11 cellular contexts compared by ENCODE assay signal in genomic region chr19:1850809-1851544, GRCh38. TPM values are rescaled to one million over a fixed set of nuclear protein-coding genes. Genes with fewer than 3 reads are reported as not detected.
DNase-seq lines count a peak whose midpoint lies in the region; ATAC-seq and TF ChIP-seq lines count a peak whose summit lies in the region.
"Had no signal": no experiment of that assay in that cellular context is flagged by ENCODE, and none has a peak within 500 bp of the region (broad histone marks: within the 10 kb centered on the region; RNA-seq: fewer than 3 reads in every experiment).

No MANE protein-coding gene starts in this region.

- DNase-seq in CD14-positive monocyte (ENCODE audit: low spot score) = no peak
- DNase-seq in activated CD8-positive, alpha-beta T cell treated with anti-CD3 and anti-CD28 coated beads, Interleukin-2, amount 10 ng/mL, durations not matched to agents 7 days and 5 days = no peak
- DNase-seq in endothelial cell (ENCODE audit: low spot score) = no peak
- DNase-seq in NCI-H1694 treated with DMSO at 0.1 percent for 48 hours (lab: John Stamatoyannopoulos, UW) = no peak
- no peak for DNase-seq in Ammon's horn (ENCODE audit: low spot score)
- DNase-seq: esophagus squamous epithelium, GDM1, NCI-H1930 had no signal

- WGBS in liver = 79% methylated on average over 23 of the region's 23 CpGs

- intact Hi-C loops in CD14-positive monocyte (cut with micrococcal nuclease) = no loop called here

- H3K27ac Mint-ChIP-seq in CD14-positive monocyte (peak overlapping the region in 4 of 7 donors; percentile 32 to 61 (median 48)), endothelial cell (ENCODE audit: unreplicated experiment) (no peak overlapping the region)
- H3K27ac Mint-ChIP-seq in activated CD8-positive, alpha-beta T cell treated with anti-CD3 and anti-CD28 coated beads, Interleukin-2, amount 10 ng/mL, durations not matched to agents 7 days and 5 days = peak overlapping the region; percentile 68

- H3K4me3 Mint-ChIP-seq in CD14-positive monocyte = peak overlapping the region in 1 of 2 donors; percentile 39
- no peak overlapping the region for H3K4me3 Mint-ChIP-seq in activated CD8-positive, alpha-beta T cell treated with anti-CD3 and anti-CD28 coated beads, Interleukin-2, amount 10 ng/mL, durations not matched to agents 7 days and 5 days
- H3K4me3 Mint-ChIP-seq in endothelial cell (ENCODE audit: unreplicated experiment) = no peak overlapping the region

- H3K9ac ChIP-seq in liver (ENCODE audit: low read depth in 1 of 2, low read length in 2 of 2) = no peak overlapping the region

- CTCF ChIA-PET in activated CD8-positive, alpha-beta T cell treated with anti-CD3 and anti-CD28 coated beads, Interleukin-2, amount 10 ng/mL, durations not matched to agents 7 days and 5 days (lab: Charles Lee) = interaction anchor here (1.0 to 2.6 kb wide), 2 partner anchors 13 kb away, joined by 4 to 15 read pairs; no protein-coding TSS in a partner anchor

- H3K9me3 ChIP-seq in liver (ENCODE audit: control insufficient read depth in 4 of 4, low read length in 3 of 4) = no peaks in the 10 kb centered on the region
- H3K9me3 ChIP-seq: esophagus squamous epithelium had no signal

- TF ChIP-seq RAD21 in liver (IDR thresholded peaks at IDR 0.05) = peak in 1 of 2 donors; percentile 41

- H3K36me3 ChIP-seq in liver (ENCODE audit: control insufficient read depth in 4 of 4, insufficient read depth in 3 of 4, low read depth in 1 of 4, low read length in 3 of 4) = peaks cover 0 to 2% (median 0%) of the 10 kb centered on the region in 4 donors

- ATAC-seq in activated CD8-positive, alpha-beta T cell treated with anti-CD3 and anti-CD28 coated beads, Interleukin-2, amount 10 ng/mL, durations not matched to agents 7 days and 5 days = no peak
- no peak for ATAC-seq in GM19455 (IDR thresholded peaks at IDR 0.05; ENCODE audit: unreplicated experiment)

- peaks cover 20 to 38% (median 27%) of the 10 kb centered on the region in 4 donors for H3K4me1 ChIP-seq in liver (ENCODE audit: control insufficient read depth in 4 of 4, insufficient read depth in 4 of 4, low read length in 3 of 4)

- POLR2A ChIA-PET in activated CD8-positive, alpha-beta T cell treated with anti-CD3 and anti-CD28 coated beads, Interleukin-2, amount 10 ng/mL, durations not matched to agents 7 days and 5 days (lab: Charles Lee) = interaction anchor here (0.8 kb wide), 1 partner anchor 25 kb away, joined by 3 read pairs; no protein-coding TSS in a partner anchor

- H3K27ac ChIP-seq in liver (ENCODE audit: low read depth in 1 of 2, low read length in 2 of 2) = no peak overlapping the region
- H3K27ac ChIP-seq: esophagus squamous epithelium had no signal

- H3K4me1 Mint-ChIP-seq in CD14-positive monocyte (peaks cover 55% of the 10 kb centered on the region), endothelial cell (ENCODE audit: unreplicated experiment) (peaks cover 12% of the 10 kb centered on the region)
- H3K4me1 Mint-ChIP-seq in activated CD8-positive, alpha-beta T cell treated with anti-CD3 and anti-CD28 coated beads, Interleukin-2, amount 10 ng/mL, durations not matched to agents 7 days and 5 days (ENCODE audit: low read depth) = peaks cover 68% of the 10 kb centered on the region

- no peaks in the 10 kb centered on the region for H3K27me3 ChIP-seq in liver (ENCODE audit: control insufficient read depth in 4 of 4, insufficient read depth in 4 of 4, low read length in 3 of 4)
- H3K27me3 ChIP-seq: esophagus squamous epithelium had no signal

- H3K27me3 Mint-ChIP-seq in CD14-positive monocyte (ENCODE audit: low read depth in 3 of 3) = peaks cover 2 to 9% (median 7%) of the 10 kb centered on the region in 3 donors
- H3K27me3 Mint-ChIP-seq in activated CD8-positive, alpha-beta T cell treated with anti-CD3 and anti-CD28 coated beads, Interleukin-2, amount 10 ng/mL, durations not matched to agents 7 days and 5 days (ENCODE audit: low read depth) = no peaks in the 10 kb centered on the region
- H3K27me3 Mint-ChIP-seq in endothelial cell (ENCODE audit: unreplicated experiment) = peaks cover 38% of the 10 kb centered on the region

- no peak overlapping the region for H3K4me3 ChIP-seq in GM12875 (ENCODE audit: low read depth, low read length)
- no peak overlapping the region for H3K4me3 ChIP-seq in liver (ENCODE audit: low read depth in 1 of 3, low read length in 3 of 3)
- H3K4me3 ChIP-seq: esophagus squamous epithelium had no signal

- TF ChIP-seq CTCF in CD14-positive monocyte (IDR thresholded peaks at IDR 0.05) (no peak), GM12875 (IDR thresholded peaks at IDR 0.05; ENCODE audit: borderline replicate concordance, insufficient read depth, low read depth, low read length) (peak; percentile 40; the same call in 1 of the 2 replicates), liver (IDR thresholded peaks at IDR 0.05; ENCODE audit: low read depth, low read length, missing input control) (peak; percentile 24), endothelial cell (IDR thresholded peaks at IDR 0.05; ENCODE audit: unreplicated experiment) (no peak)

- peaks cover 2 to 17% of the 10 kb centered on the region in 2 donors for H3K36me3 Mint-ChIP-seq in CD14-positive monocyte
- peaks cover 18% of the 10 kb centered on the region for H3K36me3 Mint-ChIP-seq in activated CD8-positive, alpha-beta T cell treated with anti-CD3 and anti-CD28 coated beads, Interleukin-2, amount 10 ng/mL, durations not matched to agents 7 days and 5 days (ENCODE audit: low read depth)
- peaks cover 16% of the 10 kb centered on the region for H3K36me3 Mint-ChIP-seq in endothelial cell (ENCODE audit: low read depth, unreplicated experiment)

- H3K9me3 Mint-ChIP-seq in CD14-positive monocyte (no peaks in the 10 kb centered on the region), endothelial cell (ENCODE audit: unreplicated experiment) (no peaks in the 10 kb centered on the region)
- H3K9me3 Mint-ChIP-seq in activated CD8-positive, alpha-beta T cell treated with anti-CD3 and anti-CD28 coated beads, Interleukin-2, amount 10 ng/mL, durations not matched to agents 7 days and 5 days (ENCODE audit: insufficient read depth) = no peaks in the 10 kb centered on the region

TF ChIP-seq in liver, 16 proteins besides CTCF, POLR2A, EP300 and RAD21 (continues in another document):
- TF ChIP-seq EGR1 (IDR thresholded peaks at IDR 0.05; ENCODE audit: low read depth in 2 of 2) (no peak), SP1 (IDR thresholded peaks at IDR 0.05) (no peak), FOXA2 (IDR thresholded peaks at IDR 0.05) (no peak), GABPA (IDR thresholded peaks at IDR 0.05 in 1 of 2, conservative IDR thresholded peaks at IDR 0.05 in 1 of 2) (no peak), MAX (IDR thresholded peaks at IDR 0.05) (no peak), NR2F2 (IDR thresholded peaks at IDR 0.05) (no peak), FOXA1 (IDR thresholded peaks at IDR 0.05) (no peak)

RNA-seq across cellular contexts. Expression of gene REXO1, which starts 2.7 kb away (rescaled TPM):
- polyA plus RNA-seq in CD14-positive monocyte (1 to 10 TPM; 2.8 to 3.0 TPM), liver (10 to 100 TPM in 1 of 2 donors, 1 to 10 TPM in 1; 2.0 to 10.0 TPM)
- total RNA-seq in activated CD8-positive, alpha-beta T cell treated with anti-CD3 and anti-CD28 coated beads, Interleukin-2, amount 10 ng/mL, durations not matched to agents 7 days and 5 days = 10 to 100 TPM; 47.9 to 52.9 TPM
- total RNA-seq in liver (10 to 100 TPM in 1 of 2 donors, 1 to 10 TPM in 1; 8.3 to 11.5 TPM), endothelial cell (ENCODE audit: unreplicated experiment) (48.1 TPM)

RNA-seq across cellular contexts. Expression of gene KLF16, which starts 12.4 kb away (rescaled TPM):
- polyA plus RNA-seq in CD14-positive monocyte (under 1 TPM; 0.51 to 0.67 TPM), liver (10 to 100 TPM in 1 of 2 donors, 1 to 10 TPM in 1; 1.2 to 14.8 TPM)
- total RNA-seq in activated CD8-positive, alpha-beta T cell treated with anti-CD3 and anti-CD28 coated beads, Interleukin-2, amount 10 ng/mL, durations not matched to agents 7 days and 5 days = 10 to 100 TPM; 26.5 to 29.8 TPM
- total RNA-seq in liver (1 to 10 TPM; 4.4 to 7.6 TPM), endothelial cell (ENCODE audit: unreplicated experiment) (19.9 TPM)

RNA-seq across cellular contexts. Expression of gene ABHD17A, which starts 34.3 kb away (rescaled TPM):
- polyA plus RNA-seq in CD14-positive monocyte = 10 to 100 TPM; 69.8 to 79.0 TPM
- 100 to 1,000 TPM; 181 to 196 TPM for total RNA-seq in activated CD8-positive, alpha-beta T cell treated with anti-CD3 and anti-CD28 coated beads, Interleukin-2, amount 10 ng/mL, durations not matched to agents 7 days and 5 days
- total RNA-seq in liver = 10 to 100 TPM; 25.4 to 28.6 TPM
- polyA plus RNA-seq in liver = 10 to 100 TPM in 1 of 2 donors, 1 to 10 TPM in 1; 8.1 to 30.2 TPM
- 283 TPM for total RNA-seq in endothelial cell (ENCODE audit: unreplicated experiment)

RNA-seq across cellular contexts. Expression of gene ATP8B3, which starts 38.9 kb away (rescaled TPM):
- polyA plus RNA-seq in CD14-positive monocyte (1 to 10 TPM; 1.6 to 1.8 TPM), liver (under 1 TPM; 0.42 to 0.53 TPM)
- total RNA-seq in activated CD8-positive, alpha-beta T cell treated with anti-CD3 and anti-CD28 coated beads, Interleukin-2, amount 10 ng/mL, durations not matched to agents 7 days and 5 days = 10 to 100 TPM; 20.2 to 27.8 TPM
- total RNA-seq in liver (1 to 10 TPM in 1 of 2 donors, under 1 TPM in 1; 0.50 to 3.1 TPM), endothelial cell (ENCODE audit: unreplicated experiment) (0.69 TPM)

RNA-seq across cellular contexts. Expression of gene ADAT3, which starts 54.2 kb away (rescaled TPM):
- polyA plus RNA-seq in CD14-positive monocyte (1 to 10 TPM; 2.7 to 3.2 TPM), liver (1 to 10 TPM; 1.4 to 2.8 TPM)
- 10 to 100 TPM in 1 of 2 experiments, 1 to 10 TPM in 1; 9.9 to 11.0 TPM for total RNA-seq in activated CD8-positive, alpha-beta T cell treated with anti-CD3 and anti-CD28 coated beads, Interleukin-2, amount 10 ng/mL, durations not matched to agents 7 days and 5 days
- total RNA-seq in liver (1 to 10 TPM; 1.3 to 3.3 TPM), endothelial cell (ENCODE audit: unreplicated experiment) (10.5 TPM)

Comparison
In these comparisons a context has a peak if more than half of its experiments do, and no peak if none do; other contexts are left out.
1. CTCF ChIP-seq: peak in GM12875 (single experiment) and liver (single experiment); none in CD14-positive monocyte (single experiment) and endothelial cell (single experiment).